In the genomic region with DNA sequence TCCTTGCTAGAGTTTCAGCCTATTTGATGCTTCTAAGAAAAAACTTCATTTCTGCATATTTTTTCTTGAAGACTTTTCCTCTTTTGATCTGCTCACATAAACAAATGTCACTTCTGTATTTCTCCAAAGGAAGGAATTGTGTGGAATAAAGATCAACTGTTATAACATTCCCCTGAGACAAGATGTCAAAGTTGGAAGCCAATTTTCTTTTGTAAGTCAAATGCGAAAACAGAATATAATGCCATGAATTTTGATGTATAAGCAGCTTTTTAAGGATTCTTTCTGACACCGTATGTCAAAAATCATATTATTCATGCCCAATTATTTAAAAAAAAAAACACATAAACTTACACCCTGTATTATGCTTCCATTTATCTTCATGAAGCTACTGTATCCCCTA, we compare ENCODE assay signal across 19 cellular contexts.
DNase-seq lines count a peak whose midpoint lies in the region; ATAC-seq and TF ChIP-seq lines count a peak whose summit lies in the region.
"Had no signal": no experiment of that assay in that cellular context is flagged by ENCODE, and none has a peak within 500 bp of the region (broad histone marks: within the 10 kb centered on the region; RNA-seq: fewer than 3 reads in every experiment).

No MANE protein-coding gene starts in this region.

- H4K20me1 ChIP-seq in IMR-90 (ENCODE audit: insufficient read depth, low read length) (no peaks in the 10 kb centered on the region), hepatocyte (ENCODE audit: insufficient read depth, poor library complexity, severe bottlenecking) (no peaks in the 10 kb centered on the region), neural progenitor cell (ENCODE audit: low read depth) (peaks cover 10% of the 10 kb centered on the region)

- H3K9me1 ChIP-seq in IMR-90 (ENCODE audit: insufficient read depth, low read length) = no peaks in the 10 kb centered on the region

- no peak overlapping the region for H2AK5ac ChIP-seq in IMR-90 (ENCODE audit: low read depth, low read length)

- no peak for TF ChIP-seq POLR2A in IMR-90 (IDR thresholded peaks at IDR 0.05; ENCODE audit: low read depth, low read length)

- H3K9ac ChIP-seq in IMR-90 (ENCODE audit: low read depth, low read length) (peak overlapping the region; percentile 42; the same call in 1 of the 2 replicates), neural progenitor cell (no peak overlapping the region)
- H3K9ac ChIP-seq: KMS-11 had no signal

- H3K9me3 ChIP-seq in AG04450 (ENCODE audit: control insufficient read depth, insufficient read depth, low read length) (no peaks in the 10 kb centered on the region), IMR-90 (ENCODE audit: control insufficient read depth, insufficient read depth, low read length) (no peaks in the 10 kb centered on the region), hepatocyte (ENCODE audit: low read depth) (no peaks in the 10 kb centered on the region), neural progenitor cell (ENCODE audit: low read depth) (no peaks in the 10 kb centered on the region)
- H3K9me3 ChIP-seq: BE2C had no signal

- H3K4me1 ChIP-seq in IMR-90 (ENCODE audit: control insufficient read depth, insufficient read depth, low read length) (peaks cover 3% of the 10 kb centered on the region), hepatocyte (ENCODE audit: insufficient read depth) (peaks cover 8% of the 10 kb centered on the region), neural progenitor cell (peaks cover 53% of the 10 kb centered on the region)
- H3K4me1 ChIP-seq: BE2C had no signal

- H3K4me3 Mint-ChIP-seq in neural progenitor cell = no peak overlapping the region
- H3K4me3 Mint-ChIP-seq in activated CD8-positive, alpha-beta T cell treated with anti-CD3 and anti-CD28 coated beads for 36 hours = no peak overlapping the region
- H3K4me3 Mint-ChIP-seq: CD4-positive, alpha-beta memory T cell had no signal

- no peak overlapping the region for H2AK9ac ChIP-seq in IMR-90 (replicated peaks; ENCODE audit: low read depth, low read length, poor library complexity)

- 80% methylated on average over 1 of the region's 2 CpGs; no CpG with 5 or more reads in 1 of the 2 experiments for WGBS in IMR-90 (ENCODE audit: extremely low coverage in 2 of 2, insufficient read length in 1 of 2), 2 experiments
- WGBS in hepatocyte (ENCODE audit: low lambda C conversion rate, missing lambda C conversion rate) = 93% methylated on average over 2 of the region's 2 CpGs

- peak overlapping the region; percentile 50; the same call in 1 of the 2 replicates for H3K18ac ChIP-seq in IMR-90 (ENCODE audit: low read depth, low read length)

- peaks cover 42% of the 10 kb centered on the region for H3F3A ChIP-seq in neural progenitor cell (ENCODE audit: low read depth)

- no peak overlapping the region for H3K56ac ChIP-seq in IMR-90 (ENCODE audit: extremely low read depth, insufficient read depth, low read length)

- in situ Hi-C loops in IMR-90 (cut with MboI; ENCODE audit: low sequenced_read_pairs) = no loop called here

- H4K5ac ChIP-seq in IMR-90 (ENCODE audit: low read depth, low read length) = no peak overlapping the region

- no peak overlapping the region for H2BK15ac ChIP-seq in IMR-90 (ENCODE audit: low read depth, low read length)

- no peaks in the 10 kb centered on the region for H3K27me3 ChIP-seq in AG04450 (ENCODE audit: control insufficient read depth, insufficient read depth, low read length)
- no peaks in the 10 kb centered on the region for H3K27me3 ChIP-seq in IMR-90 (ENCODE audit: control insufficient read depth, insufficient read depth, low read length)
- H3K27me3 ChIP-seq in hepatocyte = no peaks in the 10 kb centered on the region
- no peaks in the 10 kb centered on the region for H3K27me3 ChIP-seq in neural progenitor cell

- no peak for TF ChIP-seq CTCF in AG04450 (IDR thresholded peaks at IDR 0.05; ENCODE audit: low read depth, low read length)
- TF ChIP-seq CTCF in IMR-90 (conservative IDR thresholded peaks at IDR 0.05; ENCODE audit: low read depth, low read length) = no peak
- TF ChIP-seq CTCF in hepatocyte (IDR thresholded peaks at IDR 0.05; ENCODE audit: poor library complexity) = no peak
- TF ChIP-seq CTCF in neural progenitor cell (IDR thresholded peaks at IDR 0.05) = no peak
- no peak for TF ChIP-seq CTCF in activated CD8-positive, alpha-beta T cell treated with anti-CD3 and anti-CD28 coated beads for 36 hours (IDR thresholded peaks at IDR 0.05)

- peak overlapping the region; percentile 64; the same call in 1 of the 2 replicates for H2BK120ac ChIP-seq in IMR-90 (ENCODE audit: low read depth, low read length)

- no TSS peak for BruUV-seq in IMR-90 (replicated peaks; lab: Mats Ljungman, UMichigan)

- POLR2A ChIA-PET in AG04450 (lab: Yijun Ruan, JAX) (interaction anchor here (2.1 kb wide), 1 partner anchor 29 kb away, joined by 7 read pairs; no protein-coding TSS in a partner anchor), IMR-90 (lab: Charles Lee; ENCODE audit: unreplicated experiment) (no interaction called here)
- POLR2A ChIA-PET in activated CD8-positive, alpha-beta T cell treated with anti-CD3 and anti-CD28 coated beads for 36 hours (lab: Charles Lee) = no interaction called here

- CTCF ChIA-PET in AG04450 (lab: Charles Lee) (interaction anchor here (1.5 to 2.0 kb wide), 2 partner anchors 21 to 61 kb away, joined by 4 to 5 read pairs; no protein-coding TSS in a partner anchor), IMR-90 (lab: Yijun Ruan, JAX) (interaction anchor here (0.5 kb wide), 1 partner anchor 64 kb away, joined by 3 read pairs; no protein-coding TSS in a partner anchor)
- CTCF ChIA-PET in activated CD8-positive, alpha-beta T cell treated with anti-CD3 and anti-CD28 coated beads for 36 hours (lab: Charles Lee) = interaction anchor here (1.6 kb wide), 1 partner anchor 9 kb away, joined by 4 read pairs; no protein-coding TSS in a partner anchor

- H3K9me2 ChIP-seq in hepatocyte (replicated peaks; ENCODE audit: insufficient read depth) = no peaks in the 10 kb centered on the region

- DNase-seq in AG04450 (ENCODE audit: low read depth, low spot score) (no peak), IMR-90 (no peak), hepatocyte (ENCODE audit: low spot score) (no peak), neural progenitor cell (ENCODE audit: low spot score) (no peak), mesenteric fat pad (ENCODE audit: low spot score) (no peak), T1000 (lab: John Stamatoyannopoulos, UW) (no peak), NCI-H510A treated with DMSO at 0.1 percent for 48 hours (lab: John Stamatoyannopoulos, UW) (no peak)
- no peak for DNase-seq in activated CD8-positive, alpha-beta T cell treated with anti-CD3 and anti-CD28 coated beads for 36 hours
- DNase-seq: BE2C; CD4-positive, alpha-beta memory T cell; DMS153; GDM1; GOT3; MV-4-11; NCI-H187 treated with DMSO at 0.1 percent for 48 hours; NCI-H2227 treated with DMSO at 0.1 percent for 48 hours; SIG-M5 had no signal

- H3K9me3 Mint-ChIP-seq in neural progenitor cell = peaks cover 5% of the 10 kb centered on the region
- no peaks in the 10 kb centered on the region for H3K9me3 Mint-ChIP-seq in activated CD8-positive, alpha-beta T cell treated with anti-CD3 and anti-CD28 coated beads for 36 hours
- H3K9me3 Mint-ChIP-seq: CD4-positive, alpha-beta memory T cell had no signal

- H3K27ac Mint-ChIP-seq in neural progenitor cell = no peak overlapping the region
- H3K27ac Mint-ChIP-seq in activated CD8-positive, alpha-beta T cell treated with anti-CD3 and anti-CD28 coated beads for 36 hours = no peak overlapping the region
- H3K27ac Mint-ChIP-seq: CD4-positive, alpha-beta memory T cell had no signal

- peak overlapping the region; percentile 61; the same call in 1 of the 2 replicates for H3K14ac ChIP-seq in IMR-90 (replicated peaks; ENCODE audit: low read depth, low read length)

- H3K4ac ChIP-seq in IMR-90 (ENCODE audit: low read depth, low read length) = no peak overlapping the region

- H3K23ac ChIP-seq in IMR-90 (ENCODE audit: low read depth, low read length) = no peak overlapping the region; the same call in 1 of the 2 replicates

- TF ChIP-seq RAD21 in IMR-90 (IDR thresholded peaks at IDR 0.05; ENCODE audit: low read length) = no peak

- no peak for ATAC-seq in IMR-90 (ENCODE audit: low read depth)
- ATAC-seq in activated CD8-positive, alpha-beta T cell treated with anti-CD3 and anti-CD28 coated beads for 36 hours = no peak

- dilution Hi-C loops in IMR-90 (cut with HindIII; ENCODE audit: low sequenced_read_pairs, unreplicated experiment) = no loop called here

- H2BK20ac ChIP-seq in IMR-90 (ENCODE audit: low read depth, low read length) = no peak overlapping the region

- H3K27ac ChIP-seq in AG04450 (ENCODE audit: low read depth, low read length) = no peak overlapping the region
- H3K27ac ChIP-seq in IMR-90 (ENCODE audit: insufficient read depth, low read length) = peak overlapping the region; percentile 23; the same call in 1 of the 2 replicates
- H3K27ac ChIP-seq in hepatocyte = peak overlapping the region; percentile 71
- H3K27ac ChIP-seq in neural progenitor cell = no peak overlapping the region
- H3K27ac ChIP-seq: KMS-11, RWPE1 had no signal

- intact Hi-C loops in IMR-90 (cut with micrococcal nuclease) = no loop called here
- intact Hi-C loops in activated CD8-positive, alpha-beta T cell treated with anti-CD3 and anti-CD28 coated beads for 36 hours (cut with micrococcal nuclease) = no loop called here

- peak overlapping the region; percentile 62 for H2BK5ac ChIP-seq in IMR-90 (ENCODE audit: low read depth, low read length, poor library complexity, severe bottlenecking)

- H3K36me3 ChIP-seq in IMR-90 (ENCODE audit: control insufficient read depth, insufficient read depth, low read length) (no peaks in the 10 kb centered on the region), hepatocyte (replicated peaks; ENCODE audit: insufficient read depth, low read depth) (no peaks in the 10 kb centered on the region), neural progenitor cell (no peaks in the 10 kb centered on the region)
- H3K36me3 ChIP-seq: BE2C had no signal

- H3K79me2 ChIP-seq in hepatocyte = peaks cover 65% of the 10 kb centered on the region
- H3K79me2 ChIP-seq in neural progenitor cell (ENCODE audit: low read depth) = peaks cover 73% of the 10 kb centered on the region

- H3K4me3 ChIP-seq in AG04450 (ENCODE audit: low read depth, low read length) (peak overlapping the region; percentile 69), IMR-90 (ENCODE audit: insufficient read depth, low read depth, low read length) (no peak overlapping the region), hepatocyte (peak overlapping the region; percentile 39), neural progenitor cell (peak overlapping the region; percentile 69)

- H3K36me3 Mint-ChIP-seq in neural progenitor cell = peaks cover 5% of the 10 kb centered on the region
- H3K36me3 Mint-ChIP-seq in activated CD8-positive, alpha-beta T cell treated with anti-CD3 and anti-CD28 coated beads for 36 hours (ENCODE audit: low read depth) = no peaks in the 10 kb centered on the region
- H3K36me3 Mint-ChIP-seq: CD4-positive, alpha-beta memory T cell had no signal

- H3K4me2 ChIP-seq in IMR-90 (ENCODE audit: low read depth, low read length) (peak overlapping the region; percentile 93; the same call in 1 of the 2 replicates), hepatocyte (peak overlapping the region; percentile 84), neural progenitor cell (peak overlapping the region; percentile 92)
- H3K4me2 ChIP-seq: KMS-11 had no signal

- peaks cover 19% of the 10 kb centered on the region for H3K4me1 Mint-ChIP-seq in neural progenitor cell
- peaks cover 2% of the 10 kb centered on the region for H3K4me1 Mint-ChIP-seq in activated CD8-positive, alpha-beta T cell treated with anti-CD3 and anti-CD28 coated beads for 36 hours (ENCODE audit: low read depth)

- no peak overlapping the region for H4K8ac ChIP-seq in IMR-90 (ENCODE audit: low read depth in 2 of 2, low read length in 2 of 2)

- no peaks in the 10 kb centered on the region for H3K27me3 Mint-ChIP-seq in neural progenitor cell (ENCODE audit: insufficient read depth, low read depth)
- H3K27me3 Mint-ChIP-seq in activated CD8-positive, alpha-beta T cell treated with anti-CD3 and anti-CD28 coated beads for 36 hours = peaks cover 2% of the 10 kb centered on the region

- H3K79me1 ChIP-seq in IMR-90 (ENCODE audit: low read depth in 1 of 2, low read length in 2 of 2) = peaks cover 26 to 47% of the 10 kb centered on the region in 2 experiments

- H2AFZ ChIP-seq in IMR-90 (replicated peaks; ENCODE audit: low read length, poor library complexity) (no peak overlapping the region), hepatocyte (no peak overlapping the region), neural progenitor cell (replicated peaks) (no peak overlapping the region)

- H4K91ac ChIP-seq in IMR-90 (ENCODE audit: insufficient read depth, low read depth, low read length) = no peak overlapping the region

Comparison
In these comparisons a context has a peak if more than half of its experiments do, and no peak if none do; other contexts are left out.
1. H3K27ac ChIP-seq: peak in IMR-90 (single experiment) and hepatocyte (single experiment); none in AG04450 (single experiment) and neural progenitor cell (single experiment).
2. Peak in every context shown above with its lines, with median percentiles within 50 percentile points of each other: H3K4me2 ChIP-seq.